ENCODE assay signal across 12 cellular contexts in genomic region chr9:114893622-114894021, GRCh38. TPM values are rescaled to one million over a fixed set of nuclear protein-coding genes. Genes with fewer than 3 reads are reported as not detected.
DNase-seq lines count a peak whose midpoint lies in the region; ATAC-seq, FAIRE-seq and TF ChIP-seq lines count a peak whose summit lies in the region.
"Had no signal": no experiment of that assay in that cellular context is flagged by ENCODE, and none has a peak within 500 bp of the region (broad histone marks: within the 10 kb centered on the region; RNA-seq: fewer than 3 reads in every experiment).

No MANE protein-coding gene starts in this region.

- no peaks in the 10 kb centered on the region for H3K9me2 ChIP-seq in OCI-LY7 (ENCODE audit: insufficient read depth, low read length)

- H4K20me1 ChIP-seq in OCI-LY7 (ENCODE audit: insufficient read depth, low read length) = no peaks in the 10 kb centered on the region
- no peaks in the 10 kb centered on the region for H4K20me1 ChIP-seq in astrocyte (ENCODE audit: insufficient read depth, low read length)

- DNase-seq in T-helper 2 cell treated with Interferon-gamma antibody and Interleukin-4, amounts not matched to agents 5 μg/mL and 100 μg/mL, for 36 hours (ENCODE audit: low spot score) = peak; percentile 62
- DNase-seq in T-helper 2 cell (no peak), OCI-LY7 (ENCODE audit: low spot score) (no peak), astrocyte (ENCODE audit: low read depth) (peak; percentile 65), pulmonary artery endothelial cell (ENCODE audit: low read depth, low spot score) (peak; percentile 80), C1 segment of cervical spinal cord (lab: John Stamatoyannopoulos, UW) (no peak), left cardiac atrium (no peak)
- DNase-seq: ACHN, left lung, NCI-H1694, tibial artery had no signal

- no TSS peak for BruUV-seq in OCI-LY7 (replicated peaks; lab: Mats Ljungman, UMichigan)

- H3K79me2 ChIP-seq in OCI-LY7 (ENCODE audit: insufficient read depth, low read depth, low read length) = no peaks in the 10 kb centered on the region
- no peaks in the 10 kb centered on the region for H3K79me2 ChIP-seq in astrocyte (ENCODE audit: insufficient read depth, low read length)

- H2AFZ ChIP-seq in OCI-LY7 (ENCODE audit: low read length) (peak overlapping the region; percentile 94; the same call in 1 of the 2 replicates), astrocyte (ENCODE audit: low read depth, low read length) (peak overlapping the region; percentile 30)

- no peak overlapping the region for H3K27ac Mint-ChIP-seq in T-helper 2 cell treated with Interferon-gamma antibody and Interleukin-4, amounts not matched to agents 5 μg/mL and 100 μg/mL, for 36 hours
- H3K27ac Mint-ChIP-seq in astrocyte (ENCODE audit: unreplicated experiment) = peak overlapping the region; percentile 98

- peaks cover 44% of the 10 kb centered on the region for H3K36me3 Mint-ChIP-seq in T-helper 2 cell treated with Interferon-gamma antibody and Interleukin-4, amounts not matched to agents 5 μg/mL and 100 μg/mL, for 36 hours (ENCODE audit: low read depth)
- no peaks in the 10 kb centered on the region for H3K36me3 Mint-ChIP-seq in astrocyte (ENCODE audit: low read depth, unreplicated experiment)

- intact Hi-C loops in OCI-LY7 (cut with micrococcal nuclease; ENCODE audit: unreplicated experiment) = loop anchor here (2.0 to 5.0 kb wide), 3 partner anchors 15 to 86 kb away; partner anchors contain the start of gene TNFSF15
- intact Hi-C loops in left cardiac atrium (cut with DNase I) = no loop called here

- CTCF ChIA-PET in OCI-LY7 (lab: Charles Lee; ENCODE audit: unreplicated experiment) = no interaction called here

- H3K4me1 Mint-ChIP-seq in T-helper 2 cell treated with Interferon-gamma antibody and Interleukin-4, amounts not matched to agents 5 μg/mL and 100 μg/mL, for 36 hours (ENCODE audit: low read depth) = peaks cover 50% of the 10 kb centered on the region
- H3K4me1 Mint-ChIP-seq in astrocyte (ENCODE audit: low read depth, unreplicated experiment) = peaks cover 45% of the 10 kb centered on the region

- TF ChIP-seq CTCF in OCI-LY7 (conservative IDR thresholded peaks at IDR 0.05; ENCODE audit: low read length) (no peak), astrocyte (IDR thresholded peaks at IDR 0.05; ENCODE audit: insufficient read depth, low read depth, low read length) (no peak)

- H3K27me3 ChIP-seq in astrocyte (ENCODE audit: insufficient read depth, low read length) = no peaks in the 10 kb centered on the region
- H3K27me3 ChIP-seq: left lung, tibial artery had no signal

- no peaks in the 10 kb centered on the region; the same call in 1 of the 2 replicates for H3K9me3 ChIP-seq in OCI-LY7 (ENCODE audit: low read length)
- no peaks in the 10 kb centered on the region for H3K9me3 ChIP-seq in astrocyte (ENCODE audit: insufficient read depth, low read depth, low read length)
- H3K9me3 ChIP-seq: left lung, tibial artery had no signal

- ATAC-seq in HG03175 (IDR thresholded peaks at IDR 0.05; ENCODE audit: unreplicated experiment) = no peak
- ATAC-seq in left cardiac atrium = no peak
- ATAC-seq: left lung had no signal

- H3K36me3 ChIP-seq in OCI-LY7 (ENCODE audit: insufficient read depth, low read length) (0 out of 2 replicates have a peak, but pooled peaks cover 3% of the 10 kb centered on the region), astrocyte (ENCODE audit: insufficient read depth, low read length) (no peaks in the 10 kb centered on the region)
- H3K36me3 ChIP-seq: left lung, tibial artery had no signal

- no peaks in the 10 kb centered on the region for H3K27me3 Mint-ChIP-seq in T-helper 2 cell treated with Interferon-gamma antibody and Interleukin-4, amounts not matched to agents 5 μg/mL and 100 μg/mL, for 36 hours (ENCODE audit: low read depth)
- H3K27me3 Mint-ChIP-seq in astrocyte (ENCODE audit: low read depth, unreplicated experiment) = no peaks in the 10 kb centered on the region

- H3K4me2 ChIP-seq in OCI-LY7 (ENCODE audit: low read length) (peak overlapping the region; percentile 63), astrocyte (ENCODE audit: low read length) (peak overlapping the region; percentile 47)

- peak overlapping the region; percentile 43 for H3K9ac ChIP-seq in astrocyte (ENCODE audit: low read length)

- POLR2A ChIA-PET in OCI-LY7 (lab: Charles Lee) = interaction anchor here (1.0 to 1.4 kb wide), 3 partner anchors 11 to 136 kb away, joined by 3 to 7 read pairs (median 3); no protein-coding TSS in a partner anchor

- peaks cover 71% of the 10 kb centered on the region for H3K4me1 ChIP-seq in OCI-LY7 (ENCODE audit: insufficient read depth, low read length, poor library complexity, severe bottlenecking)
- H3K4me1 ChIP-seq in astrocyte (ENCODE audit: insufficient read depth, low read length) = peaks cover 28% of the 10 kb centered on the region

- peaks cover 15% of the 10 kb centered on the region for H3K9me3 Mint-ChIP-seq in T-helper 2 cell treated with Interferon-gamma antibody and Interleukin-4, amounts not matched to agents 5 μg/mL and 100 μg/mL, for 36 hours
- peaks cover 4% of the 10 kb centered on the region for H3K9me3 Mint-ChIP-seq in astrocyte (ENCODE audit: unreplicated experiment)

- H3K4me3 ChIP-seq in OCI-LY7 (ENCODE audit: low read depth, low read length, poor library complexity, severe bottlenecking) = peak overlapping the region; percentile 22
- H3K4me3 ChIP-seq in astrocyte (ENCODE audit: insufficient read depth, low read depth, low read length) = no peak overlapping the region
- H3K4me3 ChIP-seq: left lung, tibial artery had no signal

- FAIRE-seq in astrocyte (lab: Jason Lieb, UNC) = no peak

- H3K4me3 Mint-ChIP-seq in T-helper 2 cell treated with Interferon-gamma antibody and Interleukin-4, amounts not matched to agents 5 μg/mL and 100 μg/mL, for 36 hours = no peak overlapping the region
- peak overlapping the region; percentile 34 for H3K4me3 Mint-ChIP-seq in astrocyte (ENCODE audit: unreplicated experiment)

- H3K27ac ChIP-seq in OCI-LY7 (ENCODE audit: low read depth, low read length, poor library complexity, severe bottlenecking) (peak overlapping the region; percentile 93), astrocyte (ENCODE audit: low read depth, low read length) (peak overlapping the region; percentile 80)
- H3K27ac ChIP-seq: tibial artery had no signal

RNA-seq across cellular contexts. Expression of gene TNFSF8, which starts 36.8 kb away (rescaled TPM):
- 27.7 and 28.4 TPM in 2 replicates for total RNA-seq in OCI-LY7 (2014; rRNA removed; shearing (Covaris generic))
- 50.3 and 53.1 TPM in 2 replicates for total RNA-seq in OCI-LY7 (2022)
- not detected in 2 replicates for total RNA-seq in astrocyte
- total RNA-seq in pulmonary artery endothelial cell = not detected in 2 replicates
- total RNA-seq in left cardiac atrium = 1 to 10 TPM in 1 of 2 donors, under 1 TPM in 1; 0.91 to 1.2 TPM

Comparison
In these comparisons a context has a peak if more than half of its experiments do, and no peak if none do; other contexts are left out.
1. DNase-seq: peak in T-helper 2 cell treated with Interferon-gamma antibody and Interleukin-4, amounts not matched to agents 5 μg/mL and 100 μg/mL, for 36 hours (single experiment), astrocyte (single experiment) and pulmonary artery endothelial cell (single experiment); none in T-helper 2 cell (0 of 5), OCI-LY7 (single experiment), C1 segment of cervical spinal cord (0 of 14) and left cardiac atrium (single experiment).
2. RNA of gene TNFSF8, which starts 36.8 kb away (total RNA-seq): 27.7 to 53.1 TPM in OCI-LY7; 0.91 to 1.2 TPM in left cardiac atrium, not detected in astrocyte and not detected in pulmonary artery endothelial cell; every median in the first group is over 10 times any median in the second.